1 cellular context compared by ENCODE assay signal in the genomic region with DNA sequence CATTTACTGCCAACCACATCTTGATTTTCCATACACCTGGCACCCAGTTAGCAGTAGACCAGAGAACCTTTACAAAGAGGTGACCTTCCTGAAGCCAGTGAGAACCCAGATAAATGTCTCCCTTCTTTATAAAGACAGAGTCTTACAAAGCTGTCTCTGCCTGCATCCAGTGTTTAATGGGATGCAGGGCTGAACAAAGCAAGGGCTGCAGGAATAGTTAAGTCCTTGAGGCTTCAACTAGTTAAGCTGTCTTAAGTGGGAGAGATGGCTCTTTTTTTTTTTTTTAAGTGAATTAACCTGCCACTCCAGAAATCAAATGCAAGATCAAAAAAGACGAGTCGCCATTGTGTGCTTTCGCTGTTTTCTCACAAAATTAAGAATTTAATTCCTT.
TF ChIP-seq lines count a peak whose summit lies in the region.

No MANE protein-coding gene starts in this region.

TF ChIP-seq in HCT116, 20 proteins besides CTCF, POLR2A, EP300 and RAD21 (continued from another document):
- TF ChIP-seq, protein P1, sequence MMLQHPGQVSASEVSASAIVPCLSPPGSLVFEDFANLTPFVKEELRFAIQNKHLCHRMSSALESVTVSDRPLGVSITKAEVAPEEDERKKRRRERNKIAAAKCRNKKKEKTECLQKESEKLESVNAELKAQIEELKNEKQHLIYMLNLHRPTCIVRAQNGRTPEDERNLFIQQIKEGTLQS (IDR thresholded peaks at IDR 0.05) = no peak
- no peak for TF ChIP-seq ELF1 (IDR thresholded peaks at IDR 0.05; ENCODE audit: borderline replicate concordance, low read depth)
- no peak for TF ChIP-seq CEBPB (IDR thresholded peaks at IDR 0.05; ENCODE audit: low read depth)
- TF ChIP-seq EZH2 (IDR thresholded peaks at IDR 0.05) = no peak
- no peak for TF ChIP-seq JUND (IDR thresholded peaks at IDR 0.05)
- no peak for TF ChIP-seq EZH2phosphoT487 (IDR thresholded peaks at IDR 0.05; ENCODE audit: borderline replicate concordance)
- TF ChIP-seq SIN3A (IDR thresholded peaks at IDR 0.05; ENCODE audit: low read depth) = no peak
